Comparison of ENCODE assay signal across 1 cellular context in genomic region chr4:169277838-169278237, GRCh38. TPM values are rescaled to one million over a fixed set of nuclear protein-coding genes. Genes with fewer than 3 reads are reported as not detected.
"Had no signal": no experiment of that assay in that cellular context is flagged by ENCODE, and none has a peak within 500 bp of the region (broad histone marks: within the 10 kb centered on the region; RNA-seq: fewer than 3 reads in every experiment).

No MANE protein-coding gene starts in this region.

RNA-seq across cellular contexts. Expression of gene SH3RF1, which starts 7.1 kb away (rescaled TPM):
- total RNA-seq: OCI-LY7 had no signal
